ENCODE assay signal across 23 cellular contexts in the genomic region with DNA sequence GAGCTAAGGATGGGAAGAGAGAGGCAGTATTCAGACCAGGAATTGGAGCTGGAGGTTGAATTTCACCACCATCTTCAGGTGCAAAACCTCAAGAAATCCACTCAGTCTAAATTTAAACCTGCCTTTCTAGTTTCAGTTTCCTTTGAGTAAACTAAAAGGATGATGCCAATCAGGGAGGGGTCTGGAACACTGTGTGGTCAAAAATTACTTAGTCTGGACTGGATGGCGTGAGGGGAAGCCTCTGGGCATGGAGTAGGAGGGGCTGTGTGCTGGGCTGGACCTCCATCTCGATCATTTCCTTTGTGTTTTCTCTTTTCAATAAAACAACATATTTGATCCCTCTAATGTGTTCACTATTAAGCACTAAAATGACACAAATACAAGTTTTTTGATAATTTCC.
DNase-seq lines count a peak whose midpoint lies in the region; ATAC-seq and TF ChIP-seq lines count a peak whose summit lies in the region.
"Had no signal": no experiment of that assay in that cellular context is flagged by ENCODE, and none has a peak within 500 bp of the region (broad histone marks: within the 10 kb centered on the region; RNA-seq: fewer than 3 reads in every experiment).

No MANE protein-coding gene starts in this region.

- H3K4me1 ChIP-seq in upper lobe of right lung, result no peaks in the 10 kb centered on the region
- H3K4me1 ChIP-seq: Caco-2, HAP-1, Peyer's patch had no signal

- TF ChIP-seq CTCF in upper lobe of right lung (IDR thresholded peaks at IDR 0.05), result no peak

- peak; percentile 82 for ATAC-seq in GM18870 (IDR thresholded peaks at IDR 0.05; ENCODE audit: unreplicated experiment)
- ATAC-seq in HG03342 (IDR thresholded peaks at IDR 0.05; ENCODE audit: unreplicated experiment), result peak; percentile 55
- peak; percentile 25 for ATAC-seq in upper lobe of right lung
- ATAC-seq: HepG2 had no signal

- H3K27me3 ChIP-seq in upper lobe of right lung, result no peaks in the 10 kb centered on the region
- H3K27me3 ChIP-seq: Peyer's patch had no signal

- DNase-seq in OCI-M1 (lab: John Stamatoyannopoulos, UW) (peak; percentile 36), upper lobe of right lung (no peak), NCI-H2029 (lab: John Stamatoyannopoulos, UW) (no peak), GM19238 (ENCODE audit: insufficient read length, low spot score) (no peak), NCI-H2081 treated with DMSO at 0.1 percent for 48 hours (lab: John Stamatoyannopoulos, UW) (no peak)
- DNase-seq: ACHN; AML-193; Caco-2; CD4-positive, CD25-positive, alpha-beta regulatory T cell; DMS153; EL; KG1; NCI-H1048; NCI-H1436 treated with DMSO at 0.1 percent for 48 hours; NCI-H226; NCI-H526 treated with DMSO at 0.1 percent for 48 hours; Peyer's patch; Right ventricle myocardium superior had no signal

- no peak overlapping the region for H3K27ac ChIP-seq in upper lobe of right lung
- H3K27ac ChIP-seq: Peyer's patch, SK-N-MC had no signal

- no peaks in the 10 kb centered on the region for H3K36me3 ChIP-seq in upper lobe of right lung
- H3K36me3 ChIP-seq: HAP-1, Peyer's patch had no signal

- intact Hi-C loops in upper lobe of right lung (cut with DNase I), result no loop called here

- no peak overlapping the region for H3K4me3 ChIP-seq in upper lobe of right lung
- H3K4me3 ChIP-seq: HAP-1, Peyer's patch, SK-N-MC had no signal

- H3K9me3 ChIP-seq in upper lobe of right lung, result no peaks in the 10 kb centered on the region
- H3K9me3 ChIP-seq: Caco-2, HAP-1, Peyer's patch had no signal

Comparison
In these comparisons a context has a peak if more than half of its experiments do, and no peak if none do; other contexts are left out.
1. ATAC-seq: peak in every context shown above with its lines; median percentile 82 in GM18870; 55 in HG03342; 25 in upper lobe of right lung.